8 cellular contexts compared by ENCODE assay signal in genomic region chr1:235483090-235483489, GRCh38.
"Had no signal": no experiment of that assay in that cellular context is flagged by ENCODE, and none has a peak within 500 bp of the region (broad histone marks: within the 10 kb centered on the region; RNA-seq: fewer than 3 reads in every experiment).

No MANE protein-coding gene starts in this region.

- FAIRE-seq: HepG2, HTR-8/SVneo, K562 had no signal

- H3K27ac Mint-ChIP-seq: IgD-negative memory B cell had no signal

- ATAC-seq: HepG2, K562 had no signal

- DNase-seq: KBM-7, KG1 had no signal

- H3K27me3 Mint-ChIP-seq: IgD-negative memory B cell had no signal

- H3K4me2 ChIP-seq: KMS-11 had no signal

- H3K4me3 ChIP-seq: K562 had no signal

- H3K9ac ChIP-seq: KMS-11 had no signal

- H3K27ac ChIP-seq: HL-60, KMS-11 had no signal

- H3K4me1 Mint-ChIP-seq: IgD-negative memory B cell had no signal
